ENCODE assay signal across 15 cellular contexts in genomic region chr11:33478111-33478573, GRCh38.
DNase-seq lines count a peak whose midpoint lies in the region; TF ChIP-seq lines count a peak whose summit lies in the region.
"Had no signal": no experiment of that assay in that cellular context is flagged by ENCODE, and none has a peak within 500 bp of the region (broad histone marks: within the 10 kb centered on the region; RNA-seq: fewer than 3 reads in every experiment).

No MANE protein-coding gene starts in this region.

- no peaks in the 10 kb centered on the region for H3K9me3 ChIP-seq in parathyroid adenoma (ENCODE audit: control insufficient read depth, low read length)
- H3K9me3 ChIP-seq: heart left ventricle, ovary had no signal

- no peaks in the 10 kb centered on the region for H3K27me3 ChIP-seq in parathyroid adenoma (ENCODE audit: control insufficient read depth, insufficient read depth, low read length)
- H3K27me3 ChIP-seq: ovary had no signal

- peaks cover 4% of the 10 kb centered on the region for H3K79me2 ChIP-seq in parathyroid adenoma

- peak; percentile 23 for DNase-seq in DMS53 (lab: John Stamatoyannopoulos, UW)
- no peak for DNase-seq in DMS53 treated with DMSO at 0.1 percent for 48 hours (lab: John Stamatoyannopoulos, UW; ENCODE audit: unreplicated experiment)
- peak; percentile 56 for DNase-seq in NCI-H1694 treated with DMSO at 0.1 percent for 48 hours (lab: John Stamatoyannopoulos, UW)
- peak in 37 of 58 donors; percentile 1 to 83 (median 29) for DNase-seq in anterior cingulate cortex (lab: John Stamatoyannopoulos, UW)
- DNase-seq in iPS-NIHi7 (ENCODE audit: extremely low spot score): no peak
- DNase-seq in substantia nigra (lab: John Stamatoyannopoulos, UW): no peak
- no peak for DNase-seq in activated naive CD4-positive, alpha-beta T cell treated with anti-CD3 and anti-CD28 coated beads, Interleukin-2, amount 50 U/mL, for 16 hours
- DNase-seq: activated naive CD8-positive, alpha-beta T cell treated with anti-CD3 and anti-CD28 coated beads for 36 hours; heart left ventricle; IMR-90; mammary epithelial cell; ovary; stimulated activated CD4-positive, alpha-beta T cell treated with anti-CD3 and anti-CD28 coated beads, Interleukin-2, amount 100 ng/mL, for 24 hours; stimulated activated naive CD8-positive, alpha-beta T cell treated with anti-CD3 and anti-CD28 coated beads, Interleukin-15, Interleukin-2, amounts not matched to agents 100 U/mL and 50 U/mL, for 24 hours had no signal

- TF ChIP-seq CTCF in parathyroid adenoma (IDR thresholded peaks at IDR 0.05): no peak

- peaks cover 33% of the 10 kb centered on the region for H3K4me1 ChIP-seq in parathyroid adenoma

- no peak overlapping the region for H3K9ac ChIP-seq in parathyroid adenoma

- H3K27ac ChIP-seq in parathyroid adenoma (peak overlapping the region; percentile 88), substantia nigra (ENCODE audit: low read depth, low read length, poor library complexity, severe bottlenecking) (no peak overlapping the region)
- H3K27ac ChIP-seq: heart left ventricle, ovary had no signal

- no peak overlapping the region for H3K4me2 ChIP-seq in parathyroid adenoma (ENCODE audit: low read length)

- H3K36me3 ChIP-seq in parathyroid adenoma (ENCODE audit: control insufficient read depth, insufficient read depth, low read length): no peaks in the 10 kb centered on the region
- H3K36me3 ChIP-seq: heart left ventricle, ovary had no signal

- H2AFZ ChIP-seq in parathyroid adenoma: peak overlapping the region; percentile 17

- H3K4me3 ChIP-seq in parathyroid adenoma (ENCODE audit: low read depth, low read length): no peak overlapping the region
- H3K4me3 ChIP-seq: heart left ventricle, ovary had no signal

Comparison
In these comparisons a context has a peak if more than half of its experiments do, and no peak if none do; other contexts are left out.
1. DNase-seq: peak in DMS53 (single experiment), NCI-H1694 treated with DMSO at 0.1 percent for 48 hours (single experiment) and anterior cingulate cortex (37 of 58); none in DMS53 treated with DMSO at 0.1 percent for 48 hours (single experiment), iPS-NIHi7 (single experiment), substantia nigra (0 of 49) and activated naive CD4-positive, alpha-beta T cell treated with anti-CD3 and anti-CD28 coated beads, Interleukin-2, amount 50 U/mL, for 16 hours (single experiment).